17 cellular contexts compared by ENCODE assay signal in genomic region chr5:43295202-43295601, GRCh38. TPM values are rescaled to one million over a fixed set of nuclear protein-coding genes. Genes with fewer than 3 reads are reported as not detected.
A peak's percentile ranks its signal among the peaks of the same experiment; 100 is the strongest.
DNase-seq lines count a peak whose midpoint lies in the region; ATAC-seq and TF ChIP-seq lines count a peak whose summit lies in the region.
"Had no signal": no experiment of that assay in that cellular context is flagged by ENCODE, and none has a peak within 500 bp of the region (broad histone marks: within the 10 kb centered on the region; RNA-seq: fewer than 3 reads in every experiment).

No MANE protein-coding gene starts in this region.

- CTCF ChIA-PET in Calu3 (lab: Charles Lee) (interaction anchor here (0.8 kb wide), 1 partner anchor 18 kb away, joined by 3 read pairs; the partner anchor contains the start of gene HMGCS1), PC-9 (lab: Charles Lee) (interaction anchor here (0.6 kb wide), 2 partner anchors 67 to 247 kb away, joined by 3 to 6 read pairs; no protein-coding TSS in a partner anchor)

- no peaks in the 10 kb centered on the region for H3K4me1 Mint-ChIP-seq in activated naive CD8-positive, alpha-beta T cell treated with anti-CD3 and anti-CD28 coated beads for 36 hours
- H3K4me1 Mint-ChIP-seq in activated naive CD8-positive, alpha-beta T cell treated with anti-CD3 and anti-CD28 coated beads, Interleukin-2, amount 50 U/mL, for 24 hours, result no peaks in the 10 kb centered on the region
- H3K4me1 Mint-ChIP-seq in Calu3 (ENCODE audit: low read depth, unreplicated experiment) (peaks cover 27% of the 10 kb centered on the region), GM23338 (no peaks in the 10 kb centered on the region; the same call in 2 of the 3 replicates)
- H3K4me1 Mint-ChIP-seq in central memory CD8-positive, alpha-beta T cell, result no peaks in the 10 kb centered on the region
- H3K4me1 Mint-ChIP-seq: CD4-positive, alpha-beta memory T cell; IgD-negative memory B cell had no signal

- H3K9me3 ChIP-seq in PC-9 (ENCODE audit: insufficient read depth, low read depth), result no peaks in the 10 kb centered on the region
- H3K9me3 ChIP-seq: A549, BE2C had no signal

- ATAC-seq in activated naive CD8-positive, alpha-beta T cell treated with anti-CD3 and anti-CD28 coated beads, Interleukin-2, amount 50 U/mL, for 24 hours, result no peak
- ATAC-seq in central memory CD8-positive, alpha-beta T cell (replicated peaks; ENCODE audit: extremely low read depth, poor library complexity, severe bottlenecking), result no peak
- no peak for ATAC-seq in GM19467 (IDR thresholded peaks at IDR 0.05; ENCODE audit: unreplicated experiment)
- no peak for ATAC-seq in GM23338
- ATAC-seq in sciatic nerve, result no peak
- ATAC-seq: A549 had no signal

- H4K20me1 ChIP-seq in PC-9 (ENCODE audit: insufficient read depth), result peaks cover 46% of the 10 kb centered on the region
- H4K20me1 ChIP-seq in GM23338 (replicated peaks; ENCODE audit: insufficient read depth), result peaks cover 50% of the 10 kb centered on the region

- H3K36me3 Mint-ChIP-seq in activated naive CD8-positive, alpha-beta T cell treated with anti-CD3 and anti-CD28 coated beads for 36 hours, result peaks cover 29% of the 10 kb centered on the region
- H3K36me3 Mint-ChIP-seq in activated naive CD8-positive, alpha-beta T cell treated with anti-CD3 and anti-CD28 coated beads, Interleukin-2, amount 50 U/mL, for 24 hours (ENCODE audit: low read depth), result peaks cover 79% of the 10 kb centered on the region
- peaks cover 97% of the 10 kb centered on the region for H3K36me3 Mint-ChIP-seq in Calu3 (ENCODE audit: insufficient read depth, unreplicated experiment)
- H3K36me3 Mint-ChIP-seq in central memory CD8-positive, alpha-beta T cell (ENCODE audit: insufficient read depth), result peaks cover 70% of the 10 kb centered on the region
- H3K36me3 Mint-ChIP-seq in GM23338 (ENCODE audit: low read depth), result peaks cover 93% of the 10 kb centered on the region

- H3K4me1 ChIP-seq in PC-9 (replicated peaks; ENCODE audit: insufficient read depth), result peaks cover 15% of the 10 kb centered on the region
- 0 out of 2 replicates have a peak, but pooled peaks cover 1% of the 10 kb centered on the region for H3K4me1 ChIP-seq in GM23338 (ENCODE audit: insufficient read depth)
- H3K4me1 ChIP-seq: A549 had no signal

- no peaks in the 10 kb centered on the region for H3K27me3 Mint-ChIP-seq in activated naive CD8-positive, alpha-beta T cell treated with anti-CD3 and anti-CD28 coated beads for 36 hours
- no peaks in the 10 kb centered on the region for H3K27me3 Mint-ChIP-seq in activated naive CD8-positive, alpha-beta T cell treated with anti-CD3 and anti-CD28 coated beads, Interleukin-2, amount 50 U/mL, for 24 hours
- H3K27me3 Mint-ChIP-seq in Calu3 (ENCODE audit: unreplicated experiment), result no peaks in the 10 kb centered on the region
- H3K27me3 Mint-ChIP-seq in central memory CD8-positive, alpha-beta T cell, result no peaks in the 10 kb centered on the region
- H3K27me3 Mint-ChIP-seq in GM23338 (ENCODE audit: insufficient read depth, low read depth, poor library complexity), result no peaks in the 10 kb centered on the region
- H3K27me3 Mint-ChIP-seq: CD4-positive, alpha-beta memory T cell; IgD-negative memory B cell had no signal

- peak overlapping the region; percentile 6 for H3K27ac Mint-ChIP-seq in activated naive CD8-positive, alpha-beta T cell treated with anti-CD3 and anti-CD28 coated beads for 36 hours
- H3K27ac Mint-ChIP-seq in activated naive CD8-positive, alpha-beta T cell treated with anti-CD3 and anti-CD28 coated beads, Interleukin-2, amount 50 U/mL, for 24 hours, result no peak overlapping the region
- H3K27ac Mint-ChIP-seq in Calu3 (ENCODE audit: unreplicated experiment) (peak overlapping the region; percentile 65), GM23338 (no peak overlapping the region)
- peak overlapping the region; percentile 13 for H3K27ac Mint-ChIP-seq in central memory CD8-positive, alpha-beta T cell (ENCODE audit: low read depth)
- H3K27ac Mint-ChIP-seq: IgD-negative memory B cell had no signal

- BruUV-seq in Calu3 (replicated peaks; lab: Mats Ljungman, UMichigan) (no TSS peak), PC-9 (replicated peaks; lab: Mats Ljungman, UMichigan) (no TSS peak)

- peak overlapping the region; percentile 38; the same call in 1 of the 2 replicates for H3K27ac ChIP-seq in PC-9
- H3K27ac ChIP-seq in GM23338 (ENCODE audit: low read depth), result no peak overlapping the region
- H3K27ac ChIP-seq: A549, C4-2B, GM23248 had no signal

- no peak for DNase-seq in activated naive CD8-positive, alpha-beta T cell treated with anti-CD3 and anti-CD28 coated beads for 36 hours
- DNase-seq in activated naive CD8-positive, alpha-beta T cell treated with anti-CD3 and anti-CD28 coated beads, Interleukin-2, amount 50 U/mL, for 24 hours, result no peak
- DNase-seq in Calu3 (no peak), PC-9 (no peak), GM23338 (ENCODE audit: low spot score) (no peak), sciatic nerve (ENCODE audit: low spot score) (no peak)
- DNase-seq in central memory CD8-positive, alpha-beta T cell (ENCODE audit: low spot score in 2 of 2), result no peak
- DNase-seq: BE2C; CD4-positive, alpha-beta memory T cell; DND-41; GF-D8; GM23248; H9 had no signal

- H3K4me3 ChIP-seq in PC-9 (no peak overlapping the region), GM23338 (no peak overlapping the region)
- H3K4me3 ChIP-seq: A549, GM23248 had no signal

- H2AFZ ChIP-seq in PC-9 (no peak overlapping the region), GM23338 (no peak overlapping the region)
- H2AFZ ChIP-seq: GM23248 had no signal

- H3K79me2 ChIP-seq in PC-9 (ENCODE audit: low read depth) (peaks cover 29% of the 10 kb centered on the region), GM23338 (replicated peaks; ENCODE audit: insufficient read depth) (peaks cover 61% of the 10 kb centered on the region)

- POLR2A ChIA-PET in PC-9 (lab: Charles Lee; ENCODE audit: unreplicated experiment), result interaction anchor here (0.6 to 0.7 kb wide), 3 partner anchors 17 to 345 kb away, joined by 3 to 8 read pairs (median 5); no protein-coding TSS in a partner anchor

- intact Hi-C loops in Calu3 (cut with micrococcal nuclease; ENCODE audit: unreplicated experiment), result loop anchor here (2.0 kb wide), 1 partner anchor 14 kb away; no protein-coding TSS in a partner anchor
- intact Hi-C loops in PC-9 (cut with micrococcal nuclease; ENCODE audit: unreplicated experiment), result no loop called here
- intact Hi-C loops in sciatic nerve (cut with DNase I), result no loop called here

- no peak for TF ChIP-seq CTCF in Calu3 (IDR thresholded peaks at IDR 0.05; ENCODE audit: unreplicated experiment)
- no peak for TF ChIP-seq CTCF in PC-9 (conservative IDR thresholded peaks at IDR 0.05)
- TF ChIP-seq CTCF in GM23338 (conservative IDR thresholded peaks at IDR 0.05; ENCODE audit: low read depth in 2 of 2), result no peak

- H3K27me3 ChIP-seq in PC-9 (ENCODE audit: insufficient read depth, low read depth) (no peaks in the 10 kb centered on the region), GM23338 (ENCODE audit: insufficient read depth) (no peaks in the 10 kb centered on the region)
- H3K27me3 ChIP-seq: BE2C had no signal

- H3K4me2 ChIP-seq in PC-9, result no peak overlapping the region
- H3K4me2 ChIP-seq in GM23338, result no peak overlapping the region
- H3K4me2 ChIP-seq: A549 had no signal

- H3F3A ChIP-seq in PC-9 (ENCODE audit: insufficient read depth, low read depth) (peaks cover 54% of the 10 kb centered on the region; the same call in 1 of the 2 replicates), GM23338 (replicated peaks; ENCODE audit: low read depth) (peaks cover 10% of the 10 kb centered on the region)

- peaks cover 87% of the 10 kb centered on the region for H3K36me3 ChIP-seq in PC-9 (ENCODE audit: low read depth)
- peaks cover 87% of the 10 kb centered on the region for H3K36me3 ChIP-seq in GM23338 (ENCODE audit: insufficient read depth)

- H3K9me3 Mint-ChIP-seq in activated naive CD8-positive, alpha-beta T cell treated with anti-CD3 and anti-CD28 coated beads for 36 hours, result no peaks in the 10 kb centered on the region
- H3K9me3 Mint-ChIP-seq in activated naive CD8-positive, alpha-beta T cell treated with anti-CD3 and anti-CD28 coated beads, Interleukin-2, amount 50 U/mL, for 24 hours, result no peaks in the 10 kb centered on the region
- H3K9me3 Mint-ChIP-seq in Calu3 (ENCODE audit: low read depth, unreplicated experiment) (no peaks in the 10 kb centered on the region), GM23338 (no peaks in the 10 kb centered on the region)
- H3K9me3 Mint-ChIP-seq in central memory CD8-positive, alpha-beta T cell, result no peaks in the 10 kb centered on the region
- H3K9me3 Mint-ChIP-seq: CD4-positive, alpha-beta memory T cell; H9; IgD-negative memory B cell had no signal

- H3K9me2 ChIP-seq in PC-9 (ENCODE audit: insufficient read depth) (no peaks in the 10 kb centered on the region), GM23338 (ENCODE audit: insufficient read depth) (no peaks in the 10 kb centered on the region)

- H3K4me3 Mint-ChIP-seq in activated naive CD8-positive, alpha-beta T cell treated with anti-CD3 and anti-CD28 coated beads for 36 hours, result no peak overlapping the region
- no peak overlapping the region for H3K4me3 Mint-ChIP-seq in activated naive CD8-positive, alpha-beta T cell treated with anti-CD3 and anti-CD28 coated beads, Interleukin-2, amount 50 U/mL, for 24 hours
- H3K4me3 Mint-ChIP-seq in Calu3 (ENCODE audit: low read depth, unreplicated experiment) (no peak overlapping the region), GM23338 (no peak overlapping the region)
- H3K4me3 Mint-ChIP-seq in central memory CD8-positive, alpha-beta T cell, result no peak overlapping the region
- H3K4me3 Mint-ChIP-seq: CD4-positive, alpha-beta memory T cell; IgD-negative memory B cell had no signal

TF ChIP-seq in GM23338, 12 proteins besides CTCF, POLR2A, EP300 and RAD21 (continues in another document):
- TF ChIP-seq ZNF114 (CRISPR knock-in tag; IDR thresholded peaks at IDR 0.05) (no peak), POLR2AphosphoS5 (IDR thresholded peaks at IDR 0.05; ENCODE audit: low read depth) (no peak), ETS1 (IDR thresholded peaks at IDR 0.05) (no peak), CREB1 (CRISPR knock-in tag; IDR thresholded peaks at IDR 0.05; ENCODE audit: low read depth) (no peak), ZNF331 (CRISPR knock-in tag; IDR thresholded peaks at IDR 0.05; ENCODE audit: low read depth) (no peak)

RNA-seq across cellular contexts. Expression of gene HMGCS1, which starts 18.0 kb away (rescaled TPM):
- total RNA-seq in activated naive CD8-positive, alpha-beta T cell treated with anti-CD3 and anti-CD28 coated beads for 36 hours, result 10 to 100 TPM; 58.4 to 60.2 TPM
- total RNA-seq in Calu3 (2022), result 249 and 263 TPM in 2 replicates
- 152 and 189 TPM in 2 replicates for total RNA-seq in PC-9 (2021)
- total RNA-seq in GM23338 (2014; rRNA removed; shearing (Covaris generic)), result 278 and 339 TPM in 2 replicates
- 152 and 172 TPM in 2 replicates for polyA plus RNA-seq in GM23338 (2016; fragmentation: Nextera tagmentation; extraction: Ambion mirVana)
- total RNA-seq in sciatic nerve, result 115 TPM

Comparison
In these comparisons a context has a peak if more than half of its experiments do, and no peak if none do; other contexts are left out.
1. H3K27ac Mint-ChIP-seq: peak in activated naive CD8-positive, alpha-beta T cell treated with anti-CD3 and anti-CD28 coated beads for 36 hours (single experiment), Calu3 (single experiment) and central memory CD8-positive, alpha-beta T cell (single experiment); none in activated naive CD8-positive, alpha-beta T cell treated with anti-CD3 and anti-CD28 coated beads, Interleukin-2, amount 50 U/mL, for 24 hours (single experiment) and GM23338 (single experiment).